25 cellular contexts compared by ENCODE assay signal in the genomic region with DNA sequence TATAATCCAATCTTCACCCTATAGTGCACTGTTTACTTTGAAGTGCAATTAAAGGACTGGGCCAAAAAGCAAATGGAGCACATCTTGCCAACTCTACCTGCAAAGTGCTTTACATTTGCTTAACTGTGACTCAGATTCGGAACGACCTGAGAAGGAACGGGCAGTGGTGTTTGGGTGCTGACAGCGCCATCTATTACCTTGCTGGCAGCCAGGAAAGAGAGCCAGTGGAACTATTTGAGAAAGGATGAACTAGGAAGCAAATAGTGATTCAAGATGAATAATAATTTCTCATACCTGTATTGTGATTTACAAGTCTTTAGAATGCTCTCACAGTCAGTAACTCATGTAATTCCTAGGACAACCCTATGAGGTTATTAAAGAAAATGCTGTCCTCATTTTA.
DNase-seq lines count a peak whose midpoint lies in the region; ATAC-seq, FAIRE-seq and TF ChIP-seq lines count a peak whose summit lies in the region.
"Had no signal": no experiment of that assay in that cellular context is flagged by ENCODE, and none has a peak within 500 bp of the region (broad histone marks: within the 10 kb centered on the region; RNA-seq: fewer than 3 reads in every experiment).

No MANE protein-coding gene starts in this region.

- DNase-seq in NCI-H69 (lab: John Stamatoyannopoulos, UW) (peak; percentile 71), H1 (ENCODE audit: low read depth in 1 of 2, low spot score in 2 of 2) (no peak), nephron progenitor cell (no peak), HFFc6 (no peak), lower leg skin (ENCODE audit: low spot score in 2 of 2) (no peak)
- DNase-seq: C1 segment of cervical spinal cord; CD4-positive, alpha-beta memory T cell; COR-L47; H7; IMR-90; KG1; MV-4-11; NCI-H1105; NCI-H1436 treated with DMSO at 0.1 percent for 48 hours; NCI-H187 treated with DMSO at 0.1 percent for 48 hours; NCI-H2107; NCI-H526 treated with DMSO at 0.1 percent for 48 hours; PC-9; SJCRH30; T-helper 2 cell had no signal

- H2AFZ ChIP-seq in H1 (ENCODE audit: low read length): 0 out of 2 replicates have a peak overlapping the region, but pooled peaks have one; percentile 38
- H2AFZ ChIP-seq: PC-9 had no signal

- FAIRE-seq in H1 (lab: Jason Lieb, UNC): no peak
- FAIRE-seq: G401.6 had no signal

- no peak overlapping the region for H2BK5ac ChIP-seq in H1 (ENCODE audit: low read depth, low read length)

- intact Hi-C loops in lower leg skin (cut with DNase I; ENCODE audit: low total_unique reads): no loop called here

- H3K4me1 Mint-ChIP-seq in nephron progenitor cell (peaks cover 4% of the 10 kb centered on the region), HFFc6 (ENCODE audit: low read depth) (no peaks in the 10 kb centered on the region)
- H3K4me1 Mint-ChIP-seq: CD4-positive, alpha-beta memory T cell had no signal

- H3K36me3 Mint-ChIP-seq in nephron progenitor cell (ENCODE audit: low read depth): no peaks in the 10 kb centered on the region
- no peaks in the 10 kb centered on the region for H3K36me3 Mint-ChIP-seq in HFFc6 (ENCODE audit: low read depth)
- H3K36me3 Mint-ChIP-seq: CD4-positive, alpha-beta memory T cell had no signal

- no peaks in the 10 kb centered on the region for H3K27me3 ChIP-seq in H1 (replicated peaks in 1 of 4; ENCODE audit: control insufficient read depth in 3 of 4, extremely low read depth in 1 of 4, insufficient read depth in 3 of 4, low read length in 3 of 4)
- H3K27me3 ChIP-seq: SJCRH30 had no signal

- no peak overlapping the region for H3K23ac ChIP-seq in H1 (ENCODE audit: insufficient read length)

- no peaks in the 10 kb centered on the region for H3K79me1 ChIP-seq in H1 (ENCODE audit: low read depth, low read length)

- no peak overlapping the region for H4K5ac ChIP-seq in H1 (ENCODE audit: insufficient read length, low read depth, low read length)

- no peaks in the 10 kb centered on the region for H4K20me1 ChIP-seq in H1 (replicated peaks in 1 of 2; ENCODE audit: control insufficient read depth in 1 of 2, insufficient read depth in 2 of 2, low read length in 2 of 2)

- no peak overlapping the region for H3K27ac ChIP-seq in H1 (ENCODE audit: low read depth, low read length)
- H3K27ac ChIP-seq: PC-9, SJCRH30 had no signal

- CTCF ChIA-PET in H1 (lab: Charles Lee; ENCODE audit: partially characterized antibody): no interaction called here

- no peak overlapping the region for H2AK5ac ChIP-seq in H1 (ENCODE audit: low read depth, low read length)

- no peaks in the 10 kb centered on the region for H3K4me1 ChIP-seq in H1 (replicated peaks in 1 of 4; ENCODE audit: control insufficient read depth in 3 of 4, insufficient read depth in 4 of 4, low read length in 3 of 4)
- H3K4me1 ChIP-seq: SJCRH30 had no signal

- H4K91ac ChIP-seq in H1 (replicated peaks; ENCODE audit: insufficient read length, low read length): no peak overlapping the region

- no peaks in the 10 kb centered on the region for H3K27me3 Mint-ChIP-seq in nephron progenitor cell (ENCODE audit: low read depth, poor library complexity)
- H3K27me3 Mint-ChIP-seq in HFFc6 (ENCODE audit: insufficient read depth): no peaks in the 10 kb centered on the region

- no peak overlapping the region; the same call in 1 of the 2 replicates for H3K18ac ChIP-seq in H1 (ENCODE audit: extremely low read depth, low read length)

- no peak overlapping the region for H4K8ac ChIP-seq in H1 (ENCODE audit: extremely low read depth, insufficient read depth, low read length)

- no peak overlapping the region for H3K4me3 ChIP-seq in H1 (ENCODE audit: extremely low read depth in 1 of 4, insufficient read depth in 2 of 4, low read depth in 3 of 4, low read length in 4 of 4)
- H3K4me3 ChIP-seq in lower leg skin (ENCODE audit: low read depth, poor library complexity, severe bottlenecking): no peak overlapping the region
- H3K4me3 ChIP-seq: PC-9, SJCRH30 had no signal

- H3K4ac ChIP-seq in H1 (replicated peaks; ENCODE audit: insufficient read length, low read depth, low read length): no peak overlapping the region

- ATAC-seq in GM19023 (IDR thresholded peaks at IDR 0.05; ENCODE audit: unreplicated experiment): no peak
- ATAC-seq: Right ventricle myocardium inferior, SK-N-SH treated with all-trans-retinoic acid at 6 μM for 48 hours had no signal

- H3K14ac ChIP-seq in H1 (ENCODE audit: insufficient read length): no peak overlapping the region

- H2BK15ac ChIP-seq in H1 (ENCODE audit: low read length): no peak overlapping the region

- peak overlapping the region; percentile 31 for H3K27ac Mint-ChIP-seq in nephron progenitor cell
- no peak overlapping the region for H3K27ac Mint-ChIP-seq in HFFc6
- H3K27ac Mint-ChIP-seq: CD4-positive, alpha-beta memory T cell had no signal

- H3K9me3 Mint-ChIP-seq in nephron progenitor cell: peaks cover 4% of the 10 kb centered on the region
- H3K9me3 Mint-ChIP-seq in HFFc6: peaks cover 4% of the 10 kb centered on the region

- H3K9me3 ChIP-seq in H1 (ENCODE audit: insufficient read depth in 2 of 2, low read depth in 1 of 2, low read length in 1 of 2): no peaks in the 10 kb centered on the region
- H3K9me3 ChIP-seq: SJCRH30 had no signal

- POLR2A ChIA-PET in H1 (lab: Charles Lee; ENCODE audit: partially characterized antibody): no interaction called here

- no peaks in the 10 kb centered on the region for H3K79me2 ChIP-seq in H1 (ENCODE audit: control insufficient read depth in 1 of 2, insufficient read depth in 2 of 2, low read length in 2 of 2)

- no peak overlapping the region for H2BK12ac ChIP-seq in H1 (ENCODE audit: low read depth, low read length)

- no peak overlapping the region for H3K9ac ChIP-seq in H1 (replicated peaks in 1 of 4; ENCODE audit: extremely low read depth in 1 of 4, low read depth in 3 of 4, low read length in 3 of 4)

- 83% methylated on average over 4 of the region's 4 CpGs; no CpG with 5 or more reads in 1 of the 2 experiments for WGBS in H1 (ENCODE audit: extremely low coverage in 1 of 2, insufficient coverage in 1 of 2, insufficient read length in 1 of 2, insufficient replicate concordance in 2 of 2, low coverage in 1 of 2, low lambda C conversion rate in 2 of 2, missing lambda C conversion rate in 1 of 2), 2 experiments
- 55 to 77% methylated on average over 4 of the region's 4 CpGs for WGBS in lower leg skin, 2 donors

- no peak overlapping the region for H3K56ac ChIP-seq in H1 (replicated peaks; ENCODE audit: insufficient read length, low read depth, low read length)

- TF ChIP-seq POLR2A in H1 (IDR thresholded peaks at IDR 0.05; ENCODE audit: control extremely low read depth in 1 of 2, low read depth in 2 of 2, low read length in 2 of 2) (no peak), lower leg skin (IDR thresholded peaks at IDR 0.05) (no peak)

- no peak overlapping the region for H2BK20ac ChIP-seq in H1 (ENCODE audit: low read length)

- H3K4me2 ChIP-seq in H1 (ENCODE audit: insufficient read depth in 1 of 2, low read depth in 2 of 2, low read length in 2 of 2): no peak overlapping the region
- H3K4me2 ChIP-seq: PC-9 had no signal

- no peak for TF ChIP-seq EP300 in H1 (IDR thresholded peaks at IDR 0.05; ENCODE audit: borderline replicate concordance in 1 of 2, low read depth in 2 of 2, low read length in 2 of 2)

- H2BK120ac ChIP-seq in H1 (replicated peaks; ENCODE audit: low read depth, low read length): no peak overlapping the region

- no peak overlapping the region for H3K4me3 Mint-ChIP-seq in nephron progenitor cell
- no peak overlapping the region for H3K4me3 Mint-ChIP-seq in HFFc6
- H3K4me3 Mint-ChIP-seq: CD4-positive, alpha-beta memory T cell had no signal

- no peaks in the 10 kb centered on the region for H3K23me2 ChIP-seq in H1 (ENCODE audit: low read depth, low read length)

- TF ChIP-seq RAD21 in H1 (IDR thresholded peaks at IDR 0.05 in 1 of 2, conservative IDR thresholded peaks at IDR 0.05 in 1 of 2; ENCODE audit: low read depth in 2 of 2, low read length in 2 of 2): 0 out of 4 replicates have a peak, but pooled peaks of 1 of the 2 experiments have one; percentile 2

- peak; percentile 51 for TF ChIP-seq CTCF in LNCAP (IDR thresholded peaks at IDR 0.05)
- no peak for TF ChIP-seq CTCF in H1 (IDR thresholded peaks at IDR 0.05; ENCODE audit: control extremely low read depth in 1 of 3, insufficient read depth in 1 of 3, low read depth in 1 of 3, low read length in 3 of 3)
- no peak for TF ChIP-seq CTCF in nephron progenitor cell (IDR thresholded peaks at IDR 0.05)
- no peak for TF ChIP-seq CTCF in HFFc6 (IDR thresholded peaks at IDR 0.05)
- no peak for TF ChIP-seq CTCF in lower leg skin (IDR thresholded peaks at IDR 0.05)

- no peaks in the 10 kb centered on the region for H3K36me3 ChIP-seq in H1 (ENCODE audit: control insufficient read depth in 2 of 4, insufficient read depth in 4 of 4, low read length in 3 of 4)
- H3K36me3 ChIP-seq: SJCRH30 had no signal

TF ChIP-seq in H1, 55 proteins besides CTCF, POLR2A, EP300 and RAD21 (continues in another document):
- TF ChIP-seq RXRA (IDR thresholded peaks at IDR 0.05; ENCODE audit: insufficient read depth, low read depth, low read length) (no peak), CBX8 (IDR thresholded peaks at IDR 0.05; ENCODE audit: borderline replicate concordance, low read depth, low read length) (no peak), SP4 (IDR thresholded peaks at IDR 0.05; ENCODE audit: low read length) (no peak), ZNF274 (IDR thresholded peaks at IDR 0.05; ENCODE audit: borderline replicate concordance, extremely low read depth, low read length) (no peak), CBX5 (IDR thresholded peaks at IDR 0.05; ENCODE audit: low read depth, low read length) (no peak), TCF12 (IDR thresholded peaks at IDR 0.05; ENCODE audit: low read depth, low read length) (no peak), YY1 (IDR thresholded peaks at IDR 0.05; ENCODE audit: low read depth, low read length) (no peak), MAFK (IDR thresholded peaks at IDR 0.05; ENCODE audit: low read depth, low read length) (no peak), POLR2AphosphoS5 (IDR thresholded peaks at IDR 0.05; ENCODE audit: low read depth, low read length) (no peak), RNF2 (IDR thresholded peaks at IDR 0.05; ENCODE audit: borderline replicate concordance, low read depth, low read length, missing control alignments, poor library complexity, severe bottlenecking) (no peak)
- TF ChIP-seq, protein P1, sequence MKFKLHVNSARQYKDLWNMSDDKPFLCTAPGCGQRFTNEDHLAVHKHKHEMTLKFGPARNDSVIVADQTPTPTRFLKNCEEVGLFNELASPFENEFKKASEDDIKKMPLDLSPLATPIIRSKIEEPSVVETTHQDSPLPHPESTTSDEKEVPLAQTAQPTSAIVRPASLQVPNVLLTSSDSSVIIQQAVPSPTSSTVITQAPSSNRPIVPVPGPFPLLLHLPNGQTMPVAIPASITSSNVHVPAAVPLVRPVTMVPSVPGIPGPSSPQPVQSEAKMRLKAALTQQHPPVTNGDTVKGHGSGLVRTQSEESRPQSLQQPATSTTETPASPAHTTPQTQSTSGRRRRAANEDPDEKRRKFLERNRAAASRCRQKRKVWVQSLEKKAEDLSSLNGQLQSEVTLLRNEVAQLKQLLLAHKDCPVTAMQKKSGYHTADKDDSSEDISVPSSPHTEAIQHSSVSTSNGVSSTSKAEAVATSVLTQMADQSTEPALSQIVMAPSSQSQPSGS (IDR thresholded peaks at IDR 0.05; ENCODE audit: low read length): no peak
